In genomic region chr19:7272856-7273578, GRCh38 we compare ENCODE assay signal across 10 cellular contexts.
DNase-seq lines count a peak whose midpoint lies in the region; ATAC-seq lines count a peak whose summit lies in the region.
"Had no signal": no experiment of that assay in that cellular context is flagged by ENCODE, and none has a peak within 500 bp of the region (broad histone marks: within the 10 kb centered on the region; RNA-seq: fewer than 3 reads in every experiment).

No MANE protein-coding gene starts in this region.

- no peaks in the 10 kb centered on the region; the same call in 1 of the 2 replicates for H3K36me3 ChIP-seq in SK-N-MC (ENCODE audit: insufficient read depth, low read length)

- H3K9ac ChIP-seq in SK-N-MC (ENCODE audit: insufficient read length) = peak overlapping the region; percentile 32

- H3K9me3 ChIP-seq in SK-N-MC (ENCODE audit: low read depth, low read length) = no peaks in the 10 kb centered on the region

- DNase-seq in AG20443 (ENCODE audit: low spot score) (peak; percentile 38), SK-N-MC (ENCODE audit: low read depth, low spot score) (peak; percentile 75)
- DNase-seq in activated CD4-positive, alpha-beta T cell treated with anti-CD3 and anti-CD28 coated beads for 48 hours = no peak
- DNase-seq: activated T-cell treated with anti-CD3 and anti-CD28 coated beads, Interleukin-2, amount 50 U/mL, for 4 hours; PC-9 had no signal

- ATAC-seq in GM18907 (IDR thresholded peaks at IDR 0.05; ENCODE audit: unreplicated experiment) (peak; percentile 73), HG03378 (IDR thresholded peaks at IDR 0.05; ENCODE audit: unreplicated experiment) (peak; percentile 62), HG03045 (IDR thresholded peaks at IDR 0.05; ENCODE audit: unreplicated experiment) (no peak), HG02938 (IDR thresholded peaks at IDR 0.05; ENCODE audit: unreplicated experiment) (no peak), HG02970 (IDR thresholded peaks at IDR 0.05; ENCODE audit: low FRiP score, unreplicated experiment) (no peak)
- ATAC-seq: activated T-cell treated with anti-CD3 and anti-CD28 coated beads, Interleukin-2, amount 50 U/mL, for 4 hours had no signal

- H3K4me3 ChIP-seq in SK-N-MC = no peak overlapping the region
- H3K4me3 ChIP-seq: PC-9 had no signal

- peak overlapping the region; percentile 77 for H3K27ac ChIP-seq in SK-N-MC
- H3K27ac ChIP-seq: PC-9 had no signal

Comparison
In these comparisons a context has a peak if more than half of its experiments do, and no peak if none do; other contexts are left out.
1. ATAC-seq: peak in GM18907 (single experiment) and HG03378 (single experiment); none in HG03045 (single experiment), HG02938 (single experiment) and HG02970 (single experiment).